8 cellular contexts compared by ENCODE assay signal in the genomic region with DNA sequence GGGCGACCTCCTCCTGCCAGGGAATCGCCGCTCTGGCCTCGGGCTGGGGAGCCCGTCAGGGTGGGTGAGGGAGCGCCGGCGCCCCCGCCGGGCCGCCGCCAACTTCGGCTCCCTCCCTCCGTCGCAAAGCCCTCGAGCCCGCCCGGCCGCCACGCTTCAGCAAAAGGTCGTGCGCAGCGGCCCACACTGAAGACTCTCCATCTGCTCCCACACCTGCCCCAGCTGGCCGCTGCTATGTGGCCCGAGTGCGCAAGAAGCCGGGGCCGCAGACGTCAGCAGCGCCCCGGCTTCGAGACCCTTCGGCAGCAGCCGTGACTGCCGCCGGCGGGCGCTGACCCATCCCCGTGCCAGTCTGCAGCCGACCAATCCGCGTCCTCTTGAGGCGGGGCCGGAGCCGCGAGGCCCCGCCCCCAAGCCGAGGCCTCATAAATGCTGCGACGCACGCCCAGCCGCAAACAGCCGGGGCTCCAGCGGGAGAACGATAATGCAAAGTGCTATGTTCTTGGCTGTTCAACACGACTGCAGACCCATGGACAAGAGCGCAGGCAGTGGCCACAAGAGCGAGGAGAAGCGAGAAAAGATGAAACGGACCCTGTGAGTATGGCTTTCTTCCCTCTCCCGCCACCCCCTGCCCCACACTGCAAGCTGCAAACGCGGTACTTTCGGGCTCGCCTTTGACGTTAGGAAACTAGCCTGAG. TPM values are rescaled to one million over a fixed set of nuclear protein-coding genes. Genes with fewer than 3 reads are reported as not detected.
DNase-seq lines count a peak whose midpoint lies in the region; TF ChIP-seq lines count a peak whose summit lies in the region.

A gene with protein sequence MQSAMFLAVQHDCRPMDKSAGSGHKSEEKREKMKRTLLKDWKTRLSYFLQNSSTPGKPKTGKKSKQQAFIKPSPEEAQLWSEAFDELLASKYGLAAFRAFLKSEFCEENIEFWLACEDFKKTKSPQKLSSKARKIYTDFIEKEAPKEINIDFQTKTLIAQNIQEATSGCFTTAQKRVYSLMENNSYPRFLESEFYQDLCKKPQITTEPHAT (plus strand): TSS at position 452 of the 698 bp plus-strand sequence. CDS start 33 bp downstream, at position 485.

- H3K27ac Mint-ChIP-seq in neural crest cell (ENCODE audit: unreplicated experiment) = peak within 1 kb of the TSS; percentile 98

- H3K4me3 Mint-ChIP-seq in neural crest cell = peak within 1 kb of the TSS; percentile 97

- H3K9me3 Mint-ChIP-seq in neural crest cell = no peaks in the 10 kb centered on the region

- no peak for TF ChIP-seq CTCF in LNCaP clone FGC (IDR thresholded peaks at IDR 0.05; ENCODE audit: control insufficient read depth, extremely low read depth, insufficient read depth)
- no peak for TF ChIP-seq CTCF in fibroblast of villous mesenchyme (IDR thresholded peaks at IDR 0.05; ENCODE audit: insufficient read depth, low read depth, low read length)
- peak; percentile 40 for TF ChIP-seq CTCF in neural crest cell (conservative IDR thresholded peaks at IDR 0.05)
- TF ChIP-seq CTCF in stomach (IDR thresholded peaks at IDR 0.05) = peak in 1 of 7 experiments; percentile 26

- H3K27me3 ChIP-seq in stomach = no peaks in the 10 kb centered on the region

- H3K4me1 ChIP-seq in stomach = peaks cover 0 to 62% (median 22%) of the 10 kb centered on the region in 4 donors

- peak; percentile 22 for TF ChIP-seq EP300 in stomach (IDR thresholded peaks at IDR 0.05)

- TF ChIP-seq POLR2A in Raji (IDR thresholded peaks at IDR 0.05; ENCODE audit: insufficient read depth, low read depth, low read length) (peak; percentile 95), stomach (IDR thresholded peaks at IDR 0.05) (peak in 3 of 4 donors; percentile 94 to 99 (median 97))

- peaks cover 23% of the 10 kb centered on the region for H3K4me1 Mint-ChIP-seq in neural crest cell

- peaks cover 1% of the 10 kb centered on the region for H3K36me3 Mint-ChIP-seq in neural crest cell (ENCODE audit: low read depth)

- intact Hi-C loops in stomach (cut with DNase I; ENCODE audit: low total_unique reads) = no loop called here

- DNase-seq in ELF-1 (ENCODE audit: low read depth, low spot score) (peak; percentile 98), H4 (ENCODE audit: low spot score) (peak; percentile 83), LNCaP clone FGC (ENCODE audit: low read depth) (no peak), fibroblast of villous mesenchyme (ENCODE audit: low read depth) (peak; percentile 96), neural crest cell (ENCODE audit: low read depth, low spot score) (peak; percentile 77), stomach (peak; percentile 93)
- peak; percentile 96 for DNase-seq in activated effector memory CD4-positive, alpha-beta T cell treated with anti-CD3 and anti-CD28 coated beads, Interleukin-2, amount 50 U/mL, for 16 hours

- H3K4me3 ChIP-seq in LNCaP clone FGC (ENCODE audit: low read depth, low read length) = peak within 1 kb of the TSS; percentile 45
- peak within 1 kb of the TSS; percentile 87 for H3K4me3 ChIP-seq in fibroblast of villous mesenchyme (ENCODE audit: low read depth, low read length)
- peak within 1 kb of the TSS; percentile 64 to 76 (median 70) for H3K4me3 ChIP-seq in stomach

- peaks cover 4% of the 10 kb centered on the region for H3K27me3 Mint-ChIP-seq in neural crest cell (ENCODE audit: low read depth)

- WGBS in stomach, 5 donors = 0 to 1% (median 0%) methylated on average over 30 to 66 of the region's 66 CpGs

- H3K27ac ChIP-seq in stomach = peak within 1 kb of the TSS; percentile 90 to 99 (median 95)

- peaks cover 0 to 18% (median 12%) of the 10 kb centered on the region in 4 donors for H3K36me3 ChIP-seq in stomach

- no peaks in the 10 kb centered on the region for H3K9me3 ChIP-seq in stomach

RNA-seq across cellular contexts. Expression of the gene that starts here (rescaled TPM):
- total RNA-seq in H4 (2014; rRNA removed; shearing (Covaris generic)) = 42.7 and 44.5 TPM in 2 replicates
- total RNA-seq in fibroblast of villous mesenchyme = 25.9 and 41.9 TPM in 2 replicates
- 12.3 and 13.3 TPM in 2 replicates for total RNA-seq in neural crest cell
- total RNA-seq in stomach = 100 to 1,000 TPM in 2 of 5 donors, 10 to 100 TPM in 3; 40.6 to 150 (median 95.1) TPM
- 100 to 1,000 TPM in 2 of 3 donors, 10 to 100 TPM in 1; 85.7 to 204 (median 107) TPM for polyA plus RNA-seq in stomach
